Comparison of ENCODE assay signal across 25 cellular contexts in the genomic region with DNA sequence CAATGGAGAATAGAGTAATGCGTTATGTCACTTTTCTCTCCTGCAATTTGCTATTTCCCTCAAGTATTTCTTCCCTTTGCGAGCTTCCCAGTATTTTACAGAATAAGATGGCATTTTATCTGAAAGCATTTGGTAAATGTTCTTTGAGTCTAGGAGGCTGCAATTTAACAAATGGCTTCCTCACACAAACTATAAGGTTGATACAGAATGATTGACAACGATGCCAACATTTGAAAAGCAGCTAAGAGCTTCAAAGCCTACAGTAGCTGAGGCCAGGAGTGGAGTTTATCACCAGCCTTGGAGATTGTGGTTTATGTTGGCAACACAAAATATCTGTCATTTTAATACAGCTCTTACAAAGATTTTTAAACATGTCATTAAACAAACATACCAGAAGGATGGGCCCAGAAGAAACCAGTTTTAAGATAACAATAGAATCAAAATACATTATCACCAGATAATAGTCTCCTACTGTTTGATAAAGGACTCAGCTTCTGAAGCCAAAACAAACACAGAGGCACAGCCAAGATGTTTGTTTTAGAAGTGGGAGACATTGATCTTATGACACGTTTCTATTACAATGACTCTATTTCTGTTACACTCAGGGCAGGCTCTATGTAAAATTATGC.
DNase-seq lines count a peak whose midpoint lies in the region; ATAC-seq and TF ChIP-seq lines count a peak whose summit lies in the region.
"Had no signal": no experiment of that assay in that cellular context is flagged by ENCODE, and none has a peak within 500 bp of the region (broad histone marks: within the 10 kb centered on the region; RNA-seq: fewer than 3 reads in every experiment).

No MANE protein-coding gene starts in this region.

- H3K36me3 Mint-ChIP-seq in natural killer cell = no peaks in the 10 kb centered on the region
- H3K36me3 Mint-ChIP-seq: neural progenitor cell; stimulated activated memory B cell treated with anti-CD40 and anti-IgM and Interleukin-4, amounts not matched to agents 10 μg/mL and 1 μg/mL and 100 μg/mL, for 72 hours had no signal

- no peak overlapping the region for H3K4me3 Mint-ChIP-seq in natural killer cell
- H3K4me3 Mint-ChIP-seq: neural progenitor cell; stimulated activated memory B cell treated with anti-CD40 and anti-IgM and Interleukin-4, amounts not matched to agents 10 μg/mL and 1 μg/mL and 100 μg/mL, for 72 hours had no signal

- H3K27me3 ChIP-seq in brain microvascular endothelial cell (replicated peaks) = peaks cover 9% of the 10 kb centered on the region
- H3K27me3 ChIP-seq in BE2C = no peaks in the 10 kb centered on the region
- H3K27me3 ChIP-seq: neural progenitor cell, testis, uterus had no signal

- H3K27ac ChIP-seq in brain microvascular endothelial cell = no peak overlapping the region
- H3K27ac ChIP-seq: hepatocyte, neural progenitor cell, testis, uterus had no signal

- intact Hi-C loops in natural killer cell (cut with micrococcal nuclease) = no loop called here

- no peaks in the 10 kb centered on the region for H3K9me3 ChIP-seq in BE2C
- H3K9me3 ChIP-seq: mucosa of descending colon, testis, uterus had no signal

- no peak overlapping the region for H3K27ac Mint-ChIP-seq in natural killer cell
- H3K27ac Mint-ChIP-seq: neural progenitor cell; progenitor cell of endocrine pancreas; stimulated activated memory B cell treated with anti-CD40 and anti-IgM and Interleukin-4, amounts not matched to agents 10 μg/mL and 1 μg/mL and 100 μg/mL, for 72 hours had no signal

- in situ Hi-C loops in brain microvascular endothelial cell (cut with HindIII; ENCODE audit: low pct_ligation_motif_present, low sequenced_read_pairs) = no loop called here

- H3K9me3 Mint-ChIP-seq in natural killer cell = no peaks in the 10 kb centered on the region
- H3K9me3 Mint-ChIP-seq: neural progenitor cell; stimulated activated memory B cell treated with anti-CD40 and anti-IgM and Interleukin-4, amounts not matched to agents 10 μg/mL and 1 μg/mL and 100 μg/mL, for 72 hours had no signal

- H3K4me1 ChIP-seq in BE2C = no peaks in the 10 kb centered on the region
- H3K4me1 ChIP-seq: testis, uterus had no signal

- H3K27me3 Mint-ChIP-seq in natural killer cell (ENCODE audit: low read depth in 2 of 2) = no peaks in the 10 kb centered on the region
- H3K27me3 Mint-ChIP-seq: stimulated activated memory B cell treated with anti-CD40 and anti-IgM and Interleukin-4, amounts not matched to agents 10 μg/mL and 1 μg/mL and 100 μg/mL, for 72 hours had no signal

- DNase-seq in NCI-H2107 treated with DMSO at 0.1 percent for 48 hours (lab: John Stamatoyannopoulos, UW; ENCODE audit: unreplicated experiment) = peak; percentile 28
- no peak for DNase-seq in NCI-H2107 (lab: John Stamatoyannopoulos, UW)
- DNase-seq in NCI-H345 (lab: John Stamatoyannopoulos, UW) = peak; percentile 76
- peak; percentile 32 for DNase-seq in brain microvascular endothelial cell
- peak; percentile 12 for DNase-seq in stromal cell of bone marrow (ENCODE audit: low read depth)
- DNase-seq in stimulated activated CD4-positive, alpha-beta T cell treated with anti-CD3 and anti-CD28 coated beads, Interleukin-4, amount 100 ng/mL, for 24 hours = no peak
- DNase-seq in BE2C = no peak
- no peak for DNase-seq in natural killer cell
- DNase-seq: activated naive CD4-positive, alpha-beta T cell treated with Interleukin-2 at 50 U/mL for 16 hours; activated T-cell treated with anti-CD3 and anti-CD28 coated beads, Interleukin-2, amount 50 U/mL, for 48 hours; amygdala; C1 segment of cervical spinal cord; central memory CD4-positive, alpha-beta T cell; mucosa of descending colon; NCI-H1694; NCI-H524 treated with DMSO at 0.1 percent for 48 hours; stimulated activated CD4-positive, alpha-beta T cell treated with anti-CD3 and anti-CD28 coated beads, Interleukin-1b, Interleukin-23, amount 100 ng/mL, for 48 hours; T1000; testis; uterus had no signal

- no peaks in the 10 kb centered on the region for H3K4me1 Mint-ChIP-seq in natural killer cell
- H3K4me1 Mint-ChIP-seq: stimulated activated memory B cell treated with anti-CD40 and anti-IgM and Interleukin-4, amounts not matched to agents 10 μg/mL and 1 μg/mL and 100 μg/mL, for 72 hours had no signal

- H3K4me3 ChIP-seq in brain microvascular endothelial cell (ENCODE audit: low read depth, low read length) (no peak overlapping the region), BE2C (ENCODE audit: low read depth, low read length) (no peak overlapping the region)
- H3K4me3 ChIP-seq: hepatocyte, mucosa of descending colon, neural progenitor cell, testis, uterus had no signal

- ATAC-seq in natural killer cell = no peak
- ATAC-seq: activated CD4-positive, CD25-positive, alpha-beta regulatory T cell treated with anti-CD3 and anti-CD28 coated beads, Interleukin-2, amount 50 U/mL, for 24 hours; mucosa of descending colon had no signal

- H3K36me3 ChIP-seq in brain microvascular endothelial cell (replicated peaks) = no peaks in the 10 kb centered on the region
- no peaks in the 10 kb centered on the region for H3K36me3 ChIP-seq in BE2C
- H3K36me3 ChIP-seq: neural progenitor cell, uterus had no signal

- TF ChIP-seq CTCF in brain microvascular endothelial cell (IDR thresholded peaks at IDR 0.05; ENCODE audit: low read depth, low read length, missing control alignments) (no peak), BE2C (IDR thresholded peaks at IDR 0.05; ENCODE audit: low read depth, low read length) (no peak), natural killer cell (IDR thresholded peaks at IDR 0.05) (no peak)

Comparison
In these comparisons a context has a peak if more than half of its experiments do, and no peak if none do; other contexts are left out.
1. DNase-seq: peak in NCI-H2107 treated with DMSO at 0.1 percent for 48 hours (single experiment), NCI-H345 (single experiment), brain microvascular endothelial cell (single experiment) and stromal cell of bone marrow (single experiment); none in NCI-H2107 (single experiment), stimulated activated CD4-positive, alpha-beta T cell treated with anti-CD3 and anti-CD28 coated beads, Interleukin-4, amount 100 ng/mL, for 24 hours (single experiment), BE2C (single experiment) and natural killer cell (single experiment).